28 cellular contexts compared by ENCODE assay signal in the genomic region with DNA sequence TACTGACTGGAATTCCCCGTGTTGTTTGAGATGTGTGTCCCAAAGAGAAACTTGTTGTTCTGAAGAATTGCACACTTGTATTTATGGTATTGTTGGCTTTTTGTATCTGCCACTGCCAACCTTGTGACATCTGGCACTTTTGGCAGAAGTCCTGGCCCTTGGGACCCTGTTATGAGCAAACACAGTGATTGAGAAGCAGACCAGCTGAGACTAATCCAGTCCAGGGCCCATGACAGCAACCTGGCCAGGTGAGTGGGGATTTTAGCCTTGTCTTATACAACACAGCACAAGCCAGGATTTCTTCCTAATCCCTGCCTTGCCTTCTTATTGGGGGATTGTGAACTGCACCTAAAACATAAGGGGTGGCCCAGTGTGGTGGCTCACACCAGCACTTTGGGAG.
"Had no signal": no experiment of that assay in that cellular context is flagged by ENCODE, and none has a peak within 500 bp of the region (broad histone marks: within the 10 kb centered on the region; RNA-seq: fewer than 3 reads in every experiment).

No MANE protein-coding gene starts in this region.

- H3K36me3 ChIP-seq: adrenal gland, cardiac muscle cell, left lung, suprapubic skin, tibial artery, WERI-Rb-1 had no signal

- H3K27me3 ChIP-seq: adrenal gland, left lung, suprapubic skin, tibial artery had no signal

- H3K27ac ChIP-seq: adrenal gland, cardiac muscle cell, left lung, suprapubic skin, tibial artery, WERI-Rb-1 had no signal

- H3K9me3 ChIP-seq: adrenal gland, left lung, mucosa of descending colon, suprapubic skin, tibial artery had no signal

- ATAC-seq: activated CD4-positive, CD25-positive, alpha-beta regulatory T cell treated with anti-CD3 and anti-CD28 coated beads, Interleukin-2, amount 50 U/mL, for 24 hours; left lung; mucosa of descending colon; natural killer cell treated with Interleukin-12 subunit alpha and Interleukin-12 subunit beta and Interleukin-15 and Interleukin-18, amount 100 ng/mL, for 72 hours; T-helper 17 cell had no signal

- H3K27ac Mint-ChIP-seq: activated naive CD4-positive, alpha-beta T cell treated with anti-CD3 and anti-CD28 coated beads for 36 hours; activated naive CD8-positive, alpha-beta T cell treated with anti-CD3 and anti-CD28 coated beads for 36 hours; activated T-helper 1 cell treated with anti-CD3 and anti-CD28 coated beads, Interleukin-12 subunit alpha, Interleukin-12 subunit beta, Interleukin-2, Interleukin-4 antibody, amounts not matched to agents 30 ng/mL and 10 ng/mL and 1 ng/mL, durations not matched to agents 14 hours and 24 hours and 36 hours; brain; natural killer cell treated with Interleukin-12 subunit alpha and Interleukin-12 subunit beta and Interleukin-15 and Interleukin-18, amount 100 ng/mL, for 72 hours; progenitor cell of endocrine pancreas; T-helper 17 cell had no signal

- H3K4me3 Mint-ChIP-seq: activated naive CD4-positive, alpha-beta T cell treated with anti-CD3 and anti-CD28 coated beads for 36 hours; activated naive CD8-positive, alpha-beta T cell treated with anti-CD3 and anti-CD28 coated beads for 36 hours; activated T-helper 1 cell treated with anti-CD3 and anti-CD28 coated beads, Interleukin-12 subunit alpha, Interleukin-12 subunit beta, Interleukin-2, Interleukin-4 antibody, amounts not matched to agents 30 ng/mL and 10 ng/mL and 1 ng/mL, durations not matched to agents 14 hours and 24 hours and 36 hours; brain; natural killer cell treated with Interleukin-12 subunit alpha and Interleukin-12 subunit beta and Interleukin-15 and Interleukin-18, amount 100 ng/mL, for 72 hours; T-helper 17 cell had no signal

- DNase-seq: activated CD4-positive, alpha-beta T cell treated with anti-CD3 and anti-CD28 coated beads for 48 hours; activated CD4-positive, alpha-beta T cell treated with anti-CD3 and anti-CD28 coated beads, Interleukin-2, amount 50 U/mL, for 48 hours; activated CD8-positive, alpha-beta memory T cell treated with anti-CD3 and anti-CD28 coated beads, Interleukin-2, amount 50 U/mL, for 4 hours; activated effector memory CD4-positive, alpha-beta T cell treated with anti-CD3 and anti-CD28 coated beads, Interleukin-2, amount 50 U/mL, for 16 hours; activated naive CD4-positive, alpha-beta T cell treated with anti-CD3 and anti-CD28 coated beads for 36 hours; activated naive CD8-positive, alpha-beta T cell treated with anti-CD3 and anti-CD28 coated beads for 36 hours; activated T-cell treated with anti-CD3 and anti-CD28 coated beads, Interleukin-2, amount 50 U/mL, for 1 hour; adrenal gland; aorta; foreskin melanocyte; kidney glomerular epithelial cell; left lung; mucosa of descending colon; retina; stimulated activated CD4-positive, alpha-beta T cell treated with anti-CD3 and anti-CD28 coated beads, Interleukin-1b, Interleukin-23, amount 100 ng/mL, for 48 hours; stimulated activated naive CD4-positive, alpha-beta T cell; T-helper 17 cell; T1000; WERI-Rb-1 had no signal

- H3K36me3 Mint-ChIP-seq: natural killer cell treated with Interleukin-12 subunit alpha and Interleukin-12 subunit beta and Interleukin-15 and Interleukin-18, amount 100 ng/mL, for 72 hours had no signal

- H3K4me1 ChIP-seq: adrenal gland, left lung had no signal

- H3K4me3 ChIP-seq: adrenal gland, cardiac muscle cell, left lung, mucosa of descending colon, smooth muscle cell, suprapubic skin, tibial artery had no signal

- H3K4me1 Mint-ChIP-seq: activated naive CD8-positive, alpha-beta T cell treated with anti-CD3 and anti-CD28 coated beads for 36 hours had no signal

- H3K27me3 Mint-ChIP-seq: brain had no signal
